ENCODE assay signal across 10 cellular contexts in the genomic region with DNA sequence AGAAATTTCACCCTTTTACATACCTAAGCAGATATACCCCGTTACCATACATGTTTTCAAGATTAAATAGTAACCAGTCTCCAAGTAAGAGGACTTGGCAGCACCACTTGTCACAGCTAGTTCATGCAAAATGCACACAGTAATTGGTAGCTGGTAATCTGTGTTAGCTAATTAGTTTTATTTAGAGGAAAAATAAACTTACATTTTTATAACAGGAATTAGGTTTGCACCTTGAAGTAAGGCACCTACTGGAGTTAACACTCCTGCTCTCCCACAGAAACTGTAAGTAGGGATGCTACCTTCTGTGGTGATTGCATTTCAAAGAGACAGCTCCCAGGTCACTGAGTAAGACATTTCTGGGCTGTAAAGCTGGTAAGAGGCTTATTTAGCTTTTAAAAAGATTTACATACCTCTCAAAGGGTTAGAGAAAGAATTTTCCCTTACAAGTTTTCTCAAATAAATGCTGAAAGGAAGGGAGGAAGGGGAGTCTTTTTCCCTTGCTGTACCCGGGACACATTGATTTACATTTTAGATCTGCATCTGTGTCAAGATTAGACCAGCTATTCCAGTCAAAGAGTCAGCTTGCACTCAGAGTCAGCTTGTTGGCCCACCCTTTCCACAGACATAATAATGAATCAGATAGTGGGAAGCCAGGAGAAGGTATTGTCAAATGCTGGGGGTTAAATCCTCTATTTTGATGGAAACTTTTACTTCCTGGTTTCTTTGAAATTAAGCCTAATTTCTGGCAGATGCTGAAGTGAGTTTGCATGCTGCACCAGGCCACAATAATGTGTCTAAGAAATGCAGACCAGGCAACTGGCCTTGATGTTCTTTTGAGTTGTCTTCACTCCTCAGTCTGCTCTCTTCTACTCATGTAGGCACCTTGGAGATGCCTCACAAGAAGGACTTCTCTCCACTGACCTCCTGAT.
DNase-seq lines count a peak whose midpoint lies in the region; ATAC-seq and TF ChIP-seq lines count a peak whose summit lies in the region.
"Had no signal": no experiment of that assay in that cellular context is flagged by ENCODE, and none has a peak within 500 bp of the region (broad histone marks: within the 10 kb centered on the region; RNA-seq: fewer than 3 reads in every experiment).

No MANE protein-coding gene starts in this region.

- peak overlapping the region; percentile 72 for H2AFZ ChIP-seq in Karpas-422 (ENCODE audit: low read length)
- peak overlapping the region; percentile 42 for H2AFZ ChIP-seq in neural cell (ENCODE audit: low read depth, low read length)

- no peaks in the 10 kb centered on the region for H3K27me3 Mint-ChIP-seq in Caco-2 (ENCODE audit: insufficient read depth, unreplicated experiment)

- no peak for TF ChIP-seq RAD21 in neural cell (conservative IDR thresholded peaks at IDR 0.05)

- peaks cover 43% of the 10 kb centered on the region for H3K4me1 ChIP-seq in Caco-2
- peaks cover 71% of the 10 kb centered on the region for H3K4me1 ChIP-seq in Karpas-422 (ENCODE audit: low read length)

- H3K4me2 ChIP-seq in Karpas-422 (ENCODE audit: low read depth, low read length, poor library complexity, severe bottlenecking) = peak overlapping the region; percentile 84
- H3K4me2 ChIP-seq in neural cell (ENCODE audit: low read length) = peak overlapping the region; percentile 64

- BruUV-seq in Caco-2 (replicated peaks; lab: Mats Ljungman, UMichigan) = no TSS peak

- no peaks in the 10 kb centered on the region for H3K9me3 Mint-ChIP-seq in Caco-2 (ENCODE audit: unreplicated experiment)

- H3K4me1 Mint-ChIP-seq in Caco-2 (ENCODE audit: low read depth, unreplicated experiment) = peaks cover 37% of the 10 kb centered on the region

- no peaks in the 10 kb centered on the region for H3K9me2 ChIP-seq in Karpas-422 (replicated peaks; ENCODE audit: insufficient read depth, low read length)
- no peaks in the 10 kb centered on the region for H3K9me2 ChIP-seq in neural cell (ENCODE audit: insufficient read depth, low read length)

- TF ChIP-seq EP300 in neural cell (conservative IDR thresholded peaks at IDR 0.05; ENCODE audit: poor library complexity, severe bottlenecking) = no peak

- no peaks in the 10 kb centered on the region for H3K79me2 ChIP-seq in Karpas-422 (ENCODE audit: low read length)
- peaks cover 16% of the 10 kb centered on the region for H3K79me2 ChIP-seq in neural cell (replicated peaks; ENCODE audit: insufficient read depth, low read length)

- H3K9me3 ChIP-seq in Caco-2 = no peaks in the 10 kb centered on the region
- H3K9me3 ChIP-seq in Karpas-422 (ENCODE audit: low read length) = no peaks in the 10 kb centered on the region
- H3K9me3 ChIP-seq in neural cell (ENCODE audit: low read length) = no peaks in the 10 kb centered on the region
- H3K9me3 ChIP-seq: right atrium auricular region had no signal

- peaks cover 5% of the 10 kb centered on the region for H3F3A ChIP-seq in neural cell (ENCODE audit: insufficient read depth, low read length, poor library complexity, severe bottlenecking)

- H3K27ac ChIP-seq in Karpas-422 (ENCODE audit: low read length) (peak overlapping the region; percentile 95), neural cell (ENCODE audit: low read length) (peak overlapping the region; percentile 100)
- H3K27ac ChIP-seq: right atrium auricular region had no signal

- H3K27me3 ChIP-seq in Caco-2 (replicated peaks; ENCODE audit: control insufficient read depth, insufficient read depth, low read length) (no peaks in the 10 kb centered on the region), Karpas-422 (ENCODE audit: low read length) (no peaks in the 10 kb centered on the region), neural cell (ENCODE audit: insufficient read depth, low read depth, low read length) (no peaks in the 10 kb centered on the region)
- H3K27me3 ChIP-seq: right atrium auricular region had no signal

- intact Hi-C loops in Caco-2 (cut with micrococcal nuclease; ENCODE audit: unreplicated experiment) = no loop called here

- H3K27ac Mint-ChIP-seq in Caco-2 (ENCODE audit: unreplicated experiment) = peak overlapping the region; percentile 94

- H3K36me3 ChIP-seq in Caco-2 (ENCODE audit: control insufficient read depth, insufficient read depth, low read length) (no peaks in the 10 kb centered on the region), Karpas-422 (ENCODE audit: insufficient read depth, low read length) (no peaks in the 10 kb centered on the region), neural cell (ENCODE audit: insufficient read depth, low read length) (no peaks in the 10 kb centered on the region)
- H3K36me3 ChIP-seq: right atrium auricular region had no signal

- CTCF ChIA-PET in Caco-2 (lab: Charles Lee) = interaction anchor here (0.6 to 0.8 kb wide), 3 partner anchors 13 to 60 kb away, joined by 3 read pairs; no protein-coding TSS in a partner anchor

- no peak overlapping the region for H3K4me3 Mint-ChIP-seq in Caco-2 (ENCODE audit: unreplicated experiment)

- no peak for TF ChIP-seq CTCF in Caco-2 (IDR thresholded peaks at IDR 0.05; ENCODE audit: insufficient read depth in 1 of 2, low read depth in 1 of 2, low read length in 1 of 2, severe bottlenecking in 1 of 2, unreplicated experiment in 1 of 2)
- no peak for TF ChIP-seq CTCF in neural cell (IDR thresholded peaks at IDR 0.05; ENCODE audit: poor library complexity, severe bottlenecking)

- DNase-seq in Caco-2 = no peak
- peak; percentile 64 for DNase-seq in Karpas-422
- peak; percentile 26 for DNase-seq in astrocyte of the hippocampus (ENCODE audit: low read depth, low spot score)
- no peak for DNase-seq in NCI-H1694 (lab: John Stamatoyannopoulos, UW)
- DNase-seq: NCI-H2227 treated with DMSO at 0.1 percent for 48 hours had no signal

- peak overlapping the region; percentile 62 for H3K9ac ChIP-seq in Karpas-422 (ENCODE audit: low read length)
- peak overlapping the region; percentile 84 for H3K9ac ChIP-seq in neural cell (ENCODE audit: low read length)

- peaks cover 17% of the 10 kb centered on the region for H3K36me3 Mint-ChIP-seq in Caco-2 (ENCODE audit: insufficient read depth, unreplicated experiment)

- POLR2A ChIA-PET in Caco-2 (lab: Charles Lee) = interaction anchor here (1.2 to 1.7 kb wide), 2 partner anchors 9 to 60 kb away, joined by 6 to 7 read pairs; no protein-coding TSS in a partner anchor

- H3K4me3 ChIP-seq in Caco-2 (ENCODE audit: low read depth, low read length) = no peak overlapping the region
- H3K4me3 ChIP-seq in Karpas-422 (ENCODE audit: low read length) = peak overlapping the region; percentile 52
- peak overlapping the region; percentile 30 for H3K4me3 ChIP-seq in neural cell (ENCODE audit: low read length)
- H3K4me3 ChIP-seq: right atrium auricular region had no signal

- H4K20me1 ChIP-seq in Karpas-422 (ENCODE audit: insufficient read depth, low read depth, low read length) = no peaks in the 10 kb centered on the region
- H4K20me1 ChIP-seq in neural cell (ENCODE audit: insufficient read depth) = no peaks in the 10 kb centered on the region

- ATAC-seq in GM19397 (IDR thresholded peaks at IDR 0.05; ENCODE audit: unreplicated experiment) = no peak
- ATAC-seq in GM21367 (IDR thresholded peaks at IDR 0.05; ENCODE audit: unreplicated experiment) = no peak
- no peak for ATAC-seq in GM21529 (IDR thresholded peaks at IDR 0.05; ENCODE audit: unreplicated experiment)

TF ChIP-seq in neural cell, 6 proteins besides CTCF, POLR2A, EP300 and RAD21:
- TF ChIP-seq MXI1 (conservative IDR thresholded peaks at IDR 0.05; ENCODE audit: poor library complexity, severe bottlenecking) (no peak), EZH2 (IDR thresholded peaks at IDR 0.05; ENCODE audit: borderline replicate concordance, insufficient read depth, low read length, poor library complexity, severe bottlenecking) (no peak)
TF ChIP-seq in neural cell: peak in this region for 0.

Comparison
In these comparisons a context has a peak if more than half of its experiments do, and no peak if none do; other contexts are left out.
1. DNase-seq: peak in Karpas-422 (single experiment) and astrocyte of the hippocampus (single experiment); none in Caco-2 (0 of 2) and NCI-H1694 (single experiment).